ENCODE assay signal across 11 cellular contexts in the genomic region with DNA sequence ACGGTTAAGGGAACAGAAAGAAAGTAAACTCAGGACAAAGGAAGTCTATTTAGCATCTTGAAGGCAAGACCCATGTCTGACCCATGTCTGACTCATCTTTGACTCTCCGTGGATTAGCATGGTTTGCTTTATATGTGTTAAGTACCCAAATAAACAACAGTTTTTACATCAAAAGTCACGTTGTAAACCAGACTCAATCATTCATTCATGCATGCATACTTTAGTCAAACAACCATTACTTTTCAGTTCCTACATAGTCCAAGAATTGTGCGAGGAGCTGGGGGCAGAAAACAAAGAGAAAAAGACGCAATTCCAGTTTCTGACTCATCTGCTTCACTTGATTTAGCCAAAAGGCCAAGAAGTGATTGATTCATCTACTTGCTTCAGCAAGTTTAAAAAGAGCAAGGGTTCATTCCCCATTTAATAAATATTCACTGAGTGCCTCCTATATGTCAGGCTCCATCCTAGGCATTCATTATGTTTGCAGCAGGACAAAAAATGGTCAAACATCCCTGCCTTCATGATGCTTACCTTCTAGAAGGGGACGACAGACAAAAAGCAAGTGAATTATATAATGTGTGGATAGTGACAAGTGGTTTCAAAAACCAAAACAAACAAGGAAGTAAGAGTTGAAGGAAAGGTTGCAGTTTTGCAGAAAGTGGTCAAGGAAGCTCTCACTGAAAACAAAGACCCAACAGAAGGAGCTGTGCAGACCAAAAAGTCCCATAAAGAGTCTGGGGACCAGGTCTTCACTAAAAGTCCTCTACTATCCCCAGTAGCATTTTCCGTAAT.
DNase-seq lines count a peak whose midpoint lies in the region; ATAC-seq, FAIRE-seq and TF ChIP-seq lines count a peak whose summit lies in the region.
"Had no signal": no experiment of that assay in that cellular context is flagged by ENCODE, and none has a peak within 500 bp of the region (broad histone marks: within the 10 kb centered on the region; RNA-seq: fewer than 3 reads in every experiment).

No MANE protein-coding gene starts in this region.

- H3K27ac ChIP-seq in A549 = peak overlapping the region; percentile 89 to 92
- peak overlapping the region; percentile 5; the same call in 1 of the 2 replicates for H3K27ac ChIP-seq in SJSA1
- H3K27ac ChIP-seq: thoracic aorta had no signal

- H3K27me3 ChIP-seq in SJSA1 (replicated peaks) = no peaks in the 10 kb centered on the region

- CTCF ChIA-PET in A549 (lab: Yijun Ruan, JAX) = interaction anchor here (1.4 kb wide), 1 partner anchor 13 kb away, joined by 4 read pairs; no protein-coding TSS in a partner anchor

- peak; percentile 1 to 56; a peak in 3 of 5 replicates for TF ChIP-seq RAD21 in A549 (conservative IDR thresholded peaks at IDR 0.05 in 1 of 2, IDR thresholded peaks at IDR 0.05 in 1 of 2)

- WGBS in A549 (ENCODE audit: missing lambda C conversion rate) = 16% methylated on average over 7 of the region's 7 CpGs

- H3K36me3 ChIP-seq in SJSA1 = no peaks in the 10 kb centered on the region
- H3K36me3 ChIP-seq: thoracic aorta had no signal

- peaks cover 9% of the 10 kb centered on the region for H3K9me3 ChIP-seq in A549
- no peaks in the 10 kb centered on the region for H3K9me3 ChIP-seq in SJSA1 (replicated peaks)
- H3K9me3 ChIP-seq: thoracic aorta had no signal

- H3K4me1 ChIP-seq in A549 (peaks cover 55% of the 10 kb centered on the region), SJSA1 (replicated peaks) (peaks cover 24% of the 10 kb centered on the region)

- ATAC-seq in A549 = peak; percentile 70 to 81
- peak; percentile 27 for ATAC-seq in GM18861 (IDR thresholded peaks at IDR 0.05; ENCODE audit: unreplicated experiment)
- ATAC-seq in HG03135 (IDR thresholded peaks at IDR 0.05; ENCODE audit: unreplicated experiment) = no peak

- DNase-seq in A549 (ENCODE audit: low read depth in 1 of 2, low spot score in 1 of 2) = peak; percentile 67 to 95
- DNase-seq in SJSA1 (ENCODE audit: low read depth in 1 of 2, low spot score in 2 of 2) = peak; percentile 71 to 90
- DNase-seq in fibroblast of pulmonary artery (ENCODE audit: low read depth) = peak; percentile 15
- no peak for DNase-seq in COLO668 (lab: John Stamatoyannopoulos, UW; ENCODE audit: unreplicated experiment)
- no peak for DNase-seq in activated gamma-delta T cell (lab: John Stamatoyannopoulos, UW)
- DNase-seq in NCI-H1417 (lab: John Stamatoyannopoulos, UW) = no peak
- DNase-seq: DMS153, nucleus accumbens had no signal

- H3K4me3 ChIP-seq in A549 (no peak overlapping the region), SJSA1 (no peak overlapping the region), fibroblast of pulmonary artery (replicated peaks; ENCODE audit: low read depth, low read length) (no peak overlapping the region)
- H3K4me3 ChIP-seq: thoracic aorta had no signal

- peak overlapping the region; percentile 57 for H3K4me2 ChIP-seq in A549

- POLR2A ChIA-PET in A549 (lab: Yijun Ruan, JAX) = interaction anchor here (0.7 kb wide), 1 partner anchor 13 kb away, joined by 5 read pairs; no protein-coding TSS in a partner anchor

- peak; percentile 97 for FAIRE-seq in A549 (lab: Jason Lieb, UNC)

- TF ChIP-seq EP300 in A549 (IDR thresholded peaks at IDR 0.05) = peak; percentile 78 to 83; a peak in 3 of 5 replicates

- no peak for TF ChIP-seq POLR2A in A549 (IDR thresholded peaks at IDR 0.05; ENCODE audit: low read length)

- no peak for TF ChIP-seq CTCF in A549 (IDR thresholded peaks at IDR 0.05)
- no peak for TF ChIP-seq CTCF in fibroblast of pulmonary artery (IDR thresholded peaks at IDR 0.05; ENCODE audit: low read length, missing control alignments)

TF ChIP-seq in A549, 52 proteins besides CTCF, POLR2A, EP300 and RAD21 (continues in another document):
- TF ChIP-seq, protein P1, sequence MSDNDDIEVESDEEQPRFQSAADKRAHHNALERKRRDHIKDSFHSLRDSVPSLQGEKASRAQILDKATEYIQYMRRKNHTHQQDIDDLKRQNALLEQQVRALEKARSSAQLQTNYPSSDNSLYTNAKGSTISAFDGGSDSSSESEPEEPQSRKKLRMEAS (IDR thresholded peaks at IDR 0.05) = peak; percentile 88
- TF ChIP-seq CEBPB (IDR thresholded peaks at IDR 0.05) (peak in 1 of 2 experiments; percentile 68; a peak in 2 of 4 replicates), BCL3 (IDR thresholded peaks at IDR 0.05) (peak; percentile 70; the same call in 1 of the 3 replicates), RNF2 (IDR thresholded peaks at IDR 0.05; ENCODE audit: borderline replicate concordance, low read depth) (no peak), RCOR1 (IDR thresholded peaks at IDR 0.05; ENCODE audit: low read depth, low read length) (no peak), USF2 (IDR thresholded peaks at IDR 0.05) (no peak), HEYL (CRISPR knock-in tag; IDR thresholded peaks at IDR 0.05) (no peak), PBX3 (IDR thresholded peaks at IDR 0.05) (peak; percentile 57; the same call in 1 of the 2 replicates), JUN (IDR thresholded peaks at IDR 0.05) (peak; percentile 77 to 95), RFX5 (IDR thresholded peaks at IDR 0.05) (no peak), SREBF2 (IDR thresholded peaks at IDR 0.05) (no peak), RARB (CRISPR knock-in tag; IDR thresholded peaks at IDR 0.05) (no peak), REST (IDR thresholded peaks at IDR 0.05) (no peak), GATA3 (IDR thresholded peaks at IDR 0.05; ENCODE audit: borderline replicate concordance) (peak; percentile 96), FOSL2 (IDR thresholded peaks at IDR 0.05) (peak; percentile 90), FOSL2 (CRISPR knock-in tag; IDR thresholded peaks at IDR 0.05) (peak; percentile 91), ZSCAN20 (CRISPR knock-in tag; IDR thresholded peaks at IDR 0.05) (no peak), HOXB5 (CRISPR knock-in tag; IDR thresholded peaks at IDR 0.05) (0 out of 2 replicates have a peak, but pooled peaks have one; percentile 53), PHF8 (IDR thresholded peaks at IDR 0.05; ENCODE audit: borderline replicate concordance, low read depth) (no peak), ELK1 (IDR thresholded peaks at IDR 0.05; ENCODE audit: low read depth, low read length) (no peak)

Comparison
In these comparisons a context has a peak if more than half of its experiments do, and no peak if none do; other contexts are left out.
1. DNase-seq: peak in A549 (2 of 2), SJSA1 (2 of 2) and fibroblast of pulmonary artery (single experiment); none in COLO668 (single experiment), activated gamma-delta T cell (single experiment) and NCI-H1417 (0 of 3).